Comparison of ENCODE assay signal across 18 cellular contexts in genomic region chr15:90743407-90743806, GRCh38. TPM values are rescaled to one million over a fixed set of nuclear protein-coding genes. Genes with fewer than 3 reads are reported as not detected.
A peak's percentile ranks its signal among the peaks of the same experiment; 100 is the strongest.
DNase-seq lines count a peak whose midpoint lies in the region; ATAC-seq, FAIRE-seq and TF ChIP-seq lines count a peak whose summit lies in the region.
"Had no signal": no experiment of that assay in that cellular context is flagged by ENCODE, and none has a peak within 500 bp of the region (broad histone marks: within the 10 kb centered on the region; RNA-seq: fewer than 3 reads in every experiment).

No MANE protein-coding gene starts in this region.

- no peaks in the 10 kb centered on the region for H3K9me3 Mint-ChIP-seq in dendritic cell treated with granulocyte-macrophage colony-stimulating factor and Interleukin-4, amounts not matched to agents 40 ng/mL and 50 ng/mL, for 4 days
- H3K9me3 Mint-ChIP-seq: CD8-positive, alpha-beta memory T cell; GM23338 had no signal

- no TSS peak for BruUV-seq in HepG2 (replicated peaks; lab: Mats Ljungman, UMichigan)

- no peaks in the 10 kb centered on the region for H4K20me1 ChIP-seq in HepG2 (ENCODE audit: insufficient read depth, low read length)

- peak overlapping the region; percentile 37 for H3K27ac Mint-ChIP-seq in dendritic cell treated with granulocyte-macrophage colony-stimulating factor and Interleukin-4, amounts not matched to agents 40 ng/mL and 50 ng/mL, for 4 days
- H3K27ac Mint-ChIP-seq: GM23338 had no signal

- no peak overlapping the region for H3K4me3 Mint-ChIP-seq in dendritic cell treated with granulocyte-macrophage colony-stimulating factor and Interleukin-4, amounts not matched to agents 40 ng/mL and 50 ng/mL, for 4 days
- H3K4me3 Mint-ChIP-seq: CD8-positive, alpha-beta memory T cell; GM23338 had no signal

- H3K79me2 ChIP-seq in HepG2 (ENCODE audit: insufficient read depth, low read length), result no peaks in the 10 kb centered on the region

- FAIRE-seq in HepG2 (lab: Jason Lieb, UNC), result no peak
- FAIRE-seq: A204.1, GM12892, HTR-8/SVneo had no signal

- no peaks in the 10 kb centered on the region for H3K27me3 Mint-ChIP-seq in dendritic cell treated with granulocyte-macrophage colony-stimulating factor and Interleukin-4, amounts not matched to agents 40 ng/mL and 50 ng/mL, for 4 days
- H3K27me3 Mint-ChIP-seq: CD8-positive, alpha-beta memory T cell had no signal

- TF ChIP-seq POLR2A in HepG2 (IDR thresholded peaks at IDR 0.05; ENCODE audit: insufficient read depth in 1 of 2, low read depth in 2 of 2, low read length in 2 of 2) (no peak), right lobe of liver (IDR thresholded peaks at IDR 0.05) (no peak)

- H3K27ac ChIP-seq in HepG2 (ENCODE audit: extremely low read length, insufficient read depth, low read length) (no peak overlapping the region), right lobe of liver (no peak overlapping the region), SK-N-MC (peak overlapping the region; percentile 52; the same call in 1 of the 2 replicates)
- H3K27ac ChIP-seq: C4-2B had no signal

- DNase-seq in HepG2 (ENCODE audit: low spot score), result no peak
- no peak for DNase-seq in right lobe of liver
- no peak for DNase-seq in SK-N-MC (ENCODE audit: low read depth, low spot score)
- DNase-seq in KBM-7, result no peak
- DNase-seq: BE2C; Caco-2; CD8-positive, alpha-beta memory T cell; DND-41; GDM1; H7 had no signal

- H2AFZ ChIP-seq in HepG2 (ENCODE audit: low read length), result no peak overlapping the region
- H2AFZ ChIP-seq: GM23338 had no signal

- H3K36me3 Mint-ChIP-seq in dendritic cell treated with granulocyte-macrophage colony-stimulating factor and Interleukin-4, amounts not matched to agents 40 ng/mL and 50 ng/mL, for 4 days (ENCODE audit: low read depth), result no peaks in the 10 kb centered on the region

- no peak overlapping the region for H3K4me2 ChIP-seq in HepG2 (ENCODE audit: low read depth, low read length)
- H3K4me2 ChIP-seq: GM23338 had no signal

- TF ChIP-seq RAD21 in HepG2 (CRISPR knock-in tag; IDR thresholded peaks at IDR 0.05), result no peak

- no peak for TF ChIP-seq EP300 in HepG2 (IDR thresholded peaks at IDR 0.05; ENCODE audit: low read depth in 2 of 2, low read length in 2 of 2)
- no peak for TF ChIP-seq EP300 in HepG2 (CRISPR knock-in tag; IDR thresholded peaks at IDR 0.05; ENCODE audit: borderline replicate concordance)

- H3K27me3 ChIP-seq in HepG2 (ENCODE audit: control insufficient read depth in 1 of 2, insufficient read depth in 2 of 2, low read length in 2 of 2) (no peaks in the 10 kb centered on the region), right lobe of liver (no peaks in the 10 kb centered on the region)
- H3K27me3 ChIP-seq: BE2C had no signal

- no peak overlapping the region for H3K4me3 ChIP-seq in HepG2 (replicated peaks in 1 of 3; ENCODE audit: insufficient read depth in 1 of 3, low read depth in 2 of 3, low read length in 3 of 3)
- H3K4me3 ChIP-seq in right lobe of liver, result no peak overlapping the region
- H3K4me3 ChIP-seq in SK-N-MC, result no peak overlapping the region
- H3K4me3 ChIP-seq: GM23338 had no signal

- 36% methylated on average over 1 of the region's 1 CpG for WGBS in HepG2 (ENCODE audit: low lambda C conversion rate)
- 100% methylated on average over 1 of the region's 1 CpG for WGBS in right lobe of liver (ENCODE audit: insufficient coverage, low coverage, low lambda C conversion rate, missing lambda C conversion rate)

- H3K9me3 ChIP-seq in HepG2 (ENCODE audit: low read length) (no peaks in the 10 kb centered on the region), right lobe of liver (no peaks in the 10 kb centered on the region), SK-N-MC (ENCODE audit: low read depth, low read length) (no peaks in the 10 kb centered on the region)
- H3K9me3 ChIP-seq: BE2C, Caco-2 had no signal

- intact Hi-C loops in HepG2 (cut with micrococcal nuclease; ENCODE audit: unreplicated experiment) (no loop called here), right lobe of liver (cut with DNase I) (no loop called here)
- intact Hi-C loops in dendritic cell treated with granulocyte-macrophage colony-stimulating factor and Interleukin-4, amounts not matched to agents 40 ng/mL and 50 ng/mL, for 4 days (cut with micrococcal nuclease), result no loop called here

- in situ Hi-C loops in HepG2 (cut with HindIII; ENCODE audit: extremely low pct_ligation_motif_present, low pct_unique_long_range_greater_than_20kb), result no loop called here
- in situ Hi-C loops in KBM-7 (cut with MboI; ENCODE audit: low pct_unique_long_range_greater_than_20kb, low sequenced_read_pairs), result no loop called here

- POLR2A ChIA-PET in HepG2 (lab: Yijun Ruan, JAX), result no interaction called here

- H3K9ac ChIP-seq in HepG2 (ENCODE audit: insufficient read depth, low read depth, low read length) (no peak overlapping the region), SK-N-MC (ENCODE audit: insufficient read length) (no peak overlapping the region)

- 0 out of 5 replicates have a peak, but pooled peaks cover 0 to 2% of the 10 kb centered on the region in 2 experiments for H3K36me3 ChIP-seq in HepG2 (replicated peaks in 1 of 2; ENCODE audit: control insufficient read depth in 1 of 2, insufficient read depth in 2 of 2, low read length in 2 of 2)
- no peaks in the 10 kb centered on the region for H3K36me3 ChIP-seq in right lobe of liver
- H3K36me3 ChIP-seq in SK-N-MC (ENCODE audit: insufficient read depth, low read length), result peaks cover 7% of the 10 kb centered on the region
- H3K36me3 ChIP-seq: BE2C had no signal

- ATAC-seq in HepG2 (no peak), right lobe of liver (no peak), HG03354 (IDR thresholded peaks at IDR 0.05; ENCODE audit: poor library complexity, severe bottlenecking, unreplicated experiment) (no peak), HG02588 (IDR thresholded peaks at IDR 0.05; ENCODE audit: unreplicated experiment) (no peak)
- ATAC-seq: GM23338 had no signal

- H3K4me1 ChIP-seq in HepG2 (ENCODE audit: insufficient read depth, low read length) (no peaks in the 10 kb centered on the region), right lobe of liver (no peaks in the 10 kb centered on the region)
- H3K4me1 ChIP-seq: BE2C, Caco-2 had no signal

- TF ChIP-seq CTCF in HepG2 (CRISPR knock-in tag; IDR thresholded peaks at IDR 0.05) (no peak), right lobe of liver (IDR thresholded peaks at IDR 0.05) (no peak)

- peaks cover 54% of the 10 kb centered on the region for H3K4me1 Mint-ChIP-seq in dendritic cell treated with granulocyte-macrophage colony-stimulating factor and Interleukin-4, amounts not matched to agents 40 ng/mL and 50 ng/mL, for 4 days (ENCODE audit: low read depth)
- H3K4me1 Mint-ChIP-seq: GM23338 had no signal

- CTCF ChIA-PET in HepG2 (lab: Yijun Ruan, JAX; ENCODE audit: low intra/inter-chr PET ratio, low total read pairs), result no interaction called here

TF ChIP-seq in HepG2, 621 proteins besides CTCF, POLR2A, EP300 and RAD21:
- TF ChIP-seq ZSCAN21 (CRISPR knock-in tag; IDR thresholded peaks at IDR 0.05; ENCODE audit: borderline replicate concordance) (no peak), ARNTL (CRISPR knock-in tag; IDR thresholded peaks at IDR 0.05) (no peak), ZNF121 (CRISPR knock-in tag; IDR thresholded peaks at IDR 0.05) (peak; percentile 52; the same call in 1 of the 2 replicates)

RNA-seq across cellular contexts. Expression of gene BLM, which starts 26.3 kb away (rescaled TPM):
- 11.8 and 17.4 TPM in 2 replicates for total RNA-seq in HepG2 (2016; rRNA removed; fragmentation: Illumina TruSeq; extraction: Trizol)
- total RNA-seq in HepG2 (2016; cell fraction: cytosol; rRNA removed; fragmentation: Illumina TruSeq; extraction: Trizol; ENCODE audit: low read depth), result 2.2 and 2.6 TPM in 2 replicates
- 10.5 and 15.0 TPM in 2 replicates for total RNA-seq in HepG2 (2016; cell fraction: insoluble cytoplasmic fraction; rRNA removed; fragmentation: Illumina TruSeq; extraction: Trizol)
- total RNA-seq in HepG2 (2016; cell fraction: membrane; rRNA removed; fragmentation: Illumina TruSeq; extraction: Trizol), result 3.6 and 3.8 TPM in 2 replicates
- total RNA-seq in HepG2 (2016; cell fraction: nucleus; rRNA removed; fragmentation: Illumina TruSeq; extraction: Trizol), result 12.3 and 13.7 TPM in 2 replicates
- polyA plus RNA-seq in HepG2 (2011; rRNA removed), result 2.8 and 5.1 TPM in 2 replicates
- 1.1 and 1.5 TPM in 2 replicates for polyA plus RNA-seq in HepG2 (2011; cell fraction: cytosol; rRNA removed)
- 2.3 and 2.9 TPM in 2 replicates for polyA plus RNA-seq in HepG2 (2011; cell fraction: nucleus; rRNA removed)
- 0.87 and 4.0 TPM in 2 replicates for polyA plus RNA-seq in HepG2 (2012)
- polyA plus RNA-seq in HepG2 (2016; cell fraction: cytosol; fragmentation: Illumina TruSeq; extraction: Trizol; ENCODE audit: low read depth), result 0.60 and 0.83 TPM in 2 replicates
- polyA plus RNA-seq in HepG2 (2016; cell fraction: insoluble cytoplasmic fraction; fragmentation: Illumina TruSeq; extraction: Trizol; ENCODE audit: low read depth), result 14.9 and 15.0 TPM in 2 replicates
- 1.5 and 1.7 TPM in 2 replicates for polyA plus RNA-seq in HepG2 (2016; cell fraction: membrane; fragmentation: Illumina TruSeq; extraction: Trizol; ENCODE audit: low read depth)
- polyA plus RNA-seq in HepG2 (2016; cell fraction: nucleus; fragmentation: Illumina TruSeq; extraction: Trizol; ENCODE audit: insufficient read depth, low read depth), result 15.5 and 15.9 TPM in 2 replicates
- 4.0 and 28.3 TPM in 2 replicates for polyA minus RNA-seq in HepG2 (2011; rRNA and poly(A)+ RNA removed; ENCODE audit: low replicate concordance)
- 2.6 and 3.3 TPM in 2 replicates for polyA minus RNA-seq in HepG2 (2011; cell fraction: cytosol; rRNA and poly(A)+ RNA removed)
- 4.2 and 5.9 TPM in 2 replicates for polyA minus RNA-seq in HepG2 (2011; cell fraction: nucleus; rRNA and poly(A)+ RNA removed)
- 1 to 10 TPM in 2 of 6 experiments, under 1 TPM in 4; 0.20 to 2.3 (median 0.45) TPM for total RNA-seq in right lobe of liver
